Comparison of ENCODE assay signal across 14 cellular contexts in genomic region chr17:76631821-76632565, GRCh38. TPM values are rescaled to one million over a fixed set of nuclear protein-coding genes. Genes with fewer than 3 reads are reported as not detected.
A peak's percentile ranks its signal among the peaks of the same experiment; 100 is the strongest.
DNase-seq lines count a peak whose midpoint lies in the region; ATAC-seq and TF ChIP-seq lines count a peak whose summit lies in the region.
"Had no signal": no experiment of that assay in that cellular context is flagged by ENCODE, and none has a peak within 500 bp of the region (broad histone marks: within the 10 kb centered on the region; RNA-seq: fewer than 3 reads in every experiment).

No MANE protein-coding gene starts in this region.

- DNase-seq in activated gamma-delta T cell treated with Interleukin-2 at 50 U/mL for 16 hours, result peak; percentile 23
- DNase-seq in activated gamma-delta T cell (lab: John Stamatoyannopoulos, UW), result no peak
- DNase-seq in choroid plexus epithelial cell (ENCODE audit: low read depth), result peak; percentile 28
- no peak for DNase-seq in mucosa of descending colon
- DNase-seq in ureter (ENCODE audit: low spot score), result peak; percentile 59
- no peak for DNase-seq in colonic mucosa
- DNase-seq in activated naive CD4-positive, alpha-beta T cell (lab: John Stamatoyannopoulos, UW), result no peak
- DNase-seq: endodermal cell, NCI-H2171, SK-N-SH had no signal

- H3K36me3 ChIP-seq in mucosa of descending colon (ENCODE audit: low read depth) (no peaks in the 10 kb centered on the region), colonic mucosa (no peaks in the 10 kb centered on the region)
- H3K36me3 ChIP-seq: cardiac muscle cell had no signal

- H3K9ac ChIP-seq in colonic mucosa (ENCODE audit: low read depth in 2 of 2, low read length in 2 of 2), result peak overlapping the region in 1 of 2 donors; percentile 8
- H3K9ac ChIP-seq: SK-N-SH had no signal

- no peak overlapping the region for H3K27ac ChIP-seq in colonic mucosa
- H3K27ac ChIP-seq: cardiac muscle cell had no signal

- peaks cover 5% of the 10 kb centered on the region for H3K4me1 ChIP-seq in mucosa of descending colon (ENCODE audit: low read depth)
- H3K4me1 ChIP-seq in colonic mucosa, result no peaks in the 10 kb centered on the region

- peak; percentile 35 for ATAC-seq in mucosa of descending colon
- ATAC-seq in HG03457 (IDR thresholded peaks at IDR 0.05; ENCODE audit: unreplicated experiment), result no peak

- intact Hi-C loops in mucosa of descending colon (cut with DNase I, micrococcal nuclease), result no loop called here
- intact Hi-C loops in colonic mucosa (cut with DNase I), result loop anchor here (5.0 kb wide), 1 partner anchor 65 kb away; a partner anchor contains a TSS

- H3K4me3 ChIP-seq in choroid plexus epithelial cell (ENCODE audit: low read depth, low read length), result no peak overlapping the region
- H3K4me3 ChIP-seq in mucosa of descending colon, result no peak overlapping the region
- H3K4me3 ChIP-seq in colonic mucosa, result no peak overlapping the region
- H3K4me3 ChIP-seq: cardiac muscle cell had no signal

- TF ChIP-seq CTCF in choroid plexus epithelial cell (conservative IDR thresholded peaks at IDR 0.05; ENCODE audit: low read depth, low read length), result no peak
- no peak for TF ChIP-seq CTCF in mucosa of descending colon (IDR thresholded peaks at IDR 0.05)
- TF ChIP-seq CTCF in colonic mucosa (IDR thresholded peaks at IDR 0.05), result no peak

- no peaks in the 10 kb centered on the region for H3K27me3 ChIP-seq in colonic mucosa
- H3K27me3 ChIP-seq: cardiac muscle cell had no signal

- no peaks in the 10 kb centered on the region for H3K9me3 ChIP-seq in mucosa of descending colon
- no peaks in the 10 kb centered on the region for H3K9me3 ChIP-seq in colonic mucosa
- H3K9me3 ChIP-seq: SK-N-SH had no signal

RNA-seq across cellular contexts. Expression of gene ST6GALNAC1, which starts 11.6 kb away (rescaled TPM):
- total RNA-seq in mucosa of descending colon, result 100 to 1,000 TPM in 2 of 3 donors, 10 to 100 TPM in 1; 90.2 to 363 (median 336) TPM
- 11.3 TPM for total RNA-seq in ureter
- total RNA-seq in colonic mucosa, result 100 to 1,000 TPM; 311 to 465 TPM
- total RNA-seq: A673, cardiac muscle cell, endodermal cell, glomerular endothelial cell had no signal

RNA-seq across cellular contexts. Expression of gene ST6GALNAC2, which starts 46.3 kb away (rescaled TPM):
- total RNA-seq in mucosa of descending colon (10 to 100 TPM in 1 of 3 donors, 1 to 10 TPM in 2; 3.7 to 11.1 (median 4.3) TPM), ureter (28.7 TPM), colonic mucosa (1 to 10 TPM; 3.8 to 6.3 TPM)
- total RNA-seq: A673 had no signal

Comparison
In these comparisons a context has a peak if more than half of its experiments do, and no peak if none do; other contexts are left out.
1. DNase-seq: peak in activated gamma-delta T cell treated with Interleukin-2 at 50 U/mL for 16 hours (single experiment), choroid plexus epithelial cell (single experiment) and ureter (single experiment); none in activated gamma-delta T cell (single experiment), mucosa of descending colon (0 of 3), colonic mucosa (single experiment) and activated naive CD4-positive, alpha-beta T cell (0 of 4).